In genomic region chr3:172522871-172523818, GRCh38 we compare ENCODE assay signal across 2 cellular contexts.
TF ChIP-seq lines count a peak whose summit lies in the region.

Gene TNFSF10, minus strand, starts transcription at chr3:172523430. Its CDS starts 46 bp downstream, at chr3:172523384.

TF ChIP-seq in IMR-90, 13 proteins besides CTCF, POLR2A, EP300 and RAD21:
- TF ChIP-seq CEBPB (IDR thresholded peaks at IDR 0.05; ENCODE audit: low read depth, low read length) (no peak), MAFK (IDR thresholded peaks at IDR 0.05; ENCODE audit: low read depth, low read length) (no peak), NFE2L2 (IDR thresholded peaks at IDR 0.05; ENCODE audit: low read depth, low read length) (no peak), FOS (IDR thresholded peaks at IDR 0.05; ENCODE audit: low read depth, low read length) (no peak), RFX5 (IDR thresholded peaks at IDR 0.05; ENCODE audit: low read depth, low read length) (no peak), USF2 (IDR thresholded peaks at IDR 0.05; ENCODE audit: low read depth, low read length) (no peak), MAZ (IDR thresholded peaks at IDR 0.05; ENCODE audit: borderline replicate concordance, low read depth, low read length) (no peak)

TF ChIP-seq in K562, 482 proteins besides CTCF, POLR2A, EP300 and RAD21 (continues in another document):
- TF ChIP-seq ZNF639 (CRISPR knock-in tag; conservative IDR thresholded peaks at IDR 0.05 in 1 of 2, IDR thresholded peaks at IDR 0.05 in 1 of 2) (no peak), MTA3 (IDR thresholded peaks at IDR 0.05; ENCODE audit: borderline replicate concordance) (0 out of 2 replicates have a peak, but pooled peaks have one; percentile 35), HMBOX1 (IDR thresholded peaks at IDR 0.05) (peak; percentile 41), TCF3 (CRISPR knock-in tag; IDR thresholded peaks at IDR 0.05) (peak; percentile 10; the same call in 1 of the 2 replicates), L3MBTL2 (IDR thresholded peaks at IDR 0.05) (peak; percentile 77; the same call in 1 of the 2 replicates), MGA (IDR thresholded peaks at IDR 0.05) (peak; percentile 92), HDGF (IDR thresholded peaks at IDR 0.05) (no peak), ZNF134 (CRISPR knock-in tag; conservative IDR thresholded peaks at IDR 0.05) (no peak), CEBPZ (IDR thresholded peaks at IDR 0.05; ENCODE audit: borderline replicate concordance, low read depth, low read length) (no peak), POU5F1 (IDR thresholded peaks at IDR 0.05; ENCODE audit: borderline replicate concordance, low read depth, low read length, partially characterized antibody) (no peak), MAX (CRISPR knock-in tag; IDR thresholded peaks at IDR 0.05) (peak; percentile 42; the same call in 1 of the 2 replicates), HNRNPK (IDR thresholded peaks at IDR 0.05; ENCODE audit: low read depth, low read length, poor library complexity, severe bottlenecking) (no peak), ZNF766 (CRISPR knock-in tag; conservative IDR thresholded peaks at IDR 0.05) (0 out of 2 replicates have a peak, but pooled peaks have one; percentile 33), PHF8 (IDR thresholded peaks at IDR 0.05; ENCODE audit: borderline replicate concordance, low read length) (peak; percentile 42; the same call in 1 of the 2 replicates), WHSC1 (IDR thresholded peaks at IDR 0.05; ENCODE audit: low read length) (no peak), NR2C2 (CRISPR knock-in tag; IDR thresholded peaks at IDR 0.05) (no peak), NR2C2 (tag; IDR thresholded peaks at IDR 0.05) (peak; percentile 36; the same call in 1 of the 2 replicates), ZBTB40 (IDR thresholded peaks at IDR 0.05) (0 out of 2 replicates have a peak, but pooled peaks have one; percentile 22), ZBTB40 (CRISPR knock-in tag; IDR thresholded peaks at IDR 0.05) (no peak), KLF10 (CRISPR knock-in tag; IDR thresholded peaks at IDR 0.05) (no peak), OTX1 (CRISPR knock-in tag; IDR thresholded peaks at IDR 0.05) (no peak)
